9 cellular contexts compared by ENCODE assay signal in genomic region chr10:17226891-17227303, GRCh38. TPM values are rescaled to one million over a fixed set of nuclear protein-coding genes. Genes with fewer than 3 reads are reported as not detected.
DNase-seq lines count a peak whose midpoint lies in the region; ATAC-seq and TF ChIP-seq lines count a peak whose summit lies in the region.
"Had no signal": no experiment of that assay in that cellular context is flagged by ENCODE, and none has a peak within 500 bp of the region (broad histone marks: within the 10 kb centered on the region; RNA-seq: fewer than 3 reads in every experiment).

No MANE protein-coding gene starts in this region.

- H3K27me3 ChIP-seq in mesenchymal stem cell (ENCODE audit: control insufficient read depth in 1 of 2, insufficient read depth in 1 of 2, low read length in 2 of 2) (no peaks in the 10 kb centered on the region), upper lobe of right lung (no peaks in the 10 kb centered on the region)

- TF ChIP-seq CTCF in astrocyte of the cerebellum (IDR thresholded peaks at IDR 0.05; ENCODE audit: low read depth, low read length, missing control alignments) (no peak), upper lobe of right lung (IDR thresholded peaks at IDR 0.05) (no peak)

- peaks cover 28% of the 10 kb centered on the region for H3K36me3 Mint-ChIP-seq in activated T-cell treated with anti-CD3 and anti-CD28 coated beads, Interleukin-2, amount 50 U/mL, for 24 hours (ENCODE audit: low read depth)

- peak overlapping the region; percentile 85 for H3K4me3 Mint-ChIP-seq in activated T-cell treated with anti-CD3 and anti-CD28 coated beads, Interleukin-2, amount 50 U/mL, for 24 hours

- H2BK15ac ChIP-seq in mesenchymal stem cell (ENCODE audit: low read depth, poor library complexity, severe bottlenecking), result no peak overlapping the region

- H3K9me3 Mint-ChIP-seq in activated T-cell treated with anti-CD3 and anti-CD28 coated beads, Interleukin-2, amount 50 U/mL, for 24 hours, result no peaks in the 10 kb centered on the region

- no peak overlapping the region for H3K4ac ChIP-seq in mesenchymal stem cell (ENCODE audit: low read depth in 1 of 2, low read length in 2 of 2)

- H2AK5ac ChIP-seq in mesenchymal stem cell (ENCODE audit: low read length, severe bottlenecking), result peak overlapping the region; percentile 5

- peak overlapping the region; percentile 99 for H3K9ac ChIP-seq in mesenchymal stem cell (ENCODE audit: low read length)

- H4K91ac ChIP-seq in mesenchymal stem cell (ENCODE audit: low read length), result peak overlapping the region; percentile 85

- H3K27ac ChIP-seq in mesenchymal stem cell (ENCODE audit: low read length, poor library complexity, severe bottlenecking) (peak overlapping the region; percentile 100), upper lobe of right lung (peak overlapping the region; percentile 20)

- H3K9me3 ChIP-seq in mesenchymal stem cell (ENCODE audit: control insufficient read depth, low read length) (no peaks in the 10 kb centered on the region), upper lobe of right lung (no peaks in the 10 kb centered on the region)

- H3K27me3 Mint-ChIP-seq in activated T-cell treated with anti-CD3 and anti-CD28 coated beads, Interleukin-2, amount 50 U/mL, for 24 hours, result no peaks in the 10 kb centered on the region

- intact Hi-C loops in upper lobe of right lung (cut with DNase I), result no loop called here

- H3K4me1 ChIP-seq in mesenchymal stem cell (ENCODE audit: control insufficient read depth, insufficient read depth, low read depth, low read length) (peaks cover 7% of the 10 kb centered on the region), upper lobe of right lung (peaks cover 11% of the 10 kb centered on the region)

- H3K79me1 ChIP-seq in mesenchymal stem cell (replicated peaks; ENCODE audit: low read length, poor library complexity, severe bottlenecking), result peaks cover 9% of the 10 kb centered on the region

- peak overlapping the region; percentile 14 for H4K8ac ChIP-seq in mesenchymal stem cell (ENCODE audit: low read length)

- 80% methylated on average over 8 of the region's 8 CpGs for WGBS in mesenchymal stem cell

- H3K18ac ChIP-seq in mesenchymal stem cell (ENCODE audit: low read depth in 1 of 2, low read length in 2 of 2), result peak overlapping the region in 1 of 2 experiments; percentile 46

- H2AFZ ChIP-seq in mesenchymal stem cell (ENCODE audit: low read depth, low read length), result no peak overlapping the region

- peak overlapping the region; percentile 60 to 66 for H2BK12ac ChIP-seq in mesenchymal stem cell (ENCODE audit: low read length in 2 of 2)

- DNase-seq in activated T-cell treated with anti-CD3 and anti-CD28 coated beads, Interleukin-2, amount 50 U/mL, for 24 hours, result no peak
- DNase-seq in activated T-cell treated with anti-CD3 and anti-CD28 coated beads for 4 hours (no peak), astrocyte of the cerebellum (ENCODE audit: low read depth) (no peak), mesenchymal stem cell (no peak), upper lobe of right lung (no peak), KBM-7 (no peak), activated gamma-delta T cell treated with Interleukin-2 at 50 U/mL for 16 hours (no peak)
- DNase-seq: NCI-H146 had no signal

- no peak overlapping the region for H3K23ac ChIP-seq in mesenchymal stem cell (ENCODE audit: low read length in 2 of 2)

- H2BK120ac ChIP-seq in mesenchymal stem cell (ENCODE audit: low read depth, low read length), result no peak overlapping the region

- H3K36me3 ChIP-seq in mesenchymal stem cell (ENCODE audit: control insufficient read depth in 1 of 2, insufficient read depth in 2 of 2, low read depth in 1 of 2, low read length in 2 of 2) (peaks cover 15 to 23% of the 10 kb centered on the region in 2 experiments), upper lobe of right lung (peaks cover 13% of the 10 kb centered on the region)

- in situ Hi-C loops in astrocyte of the cerebellum (cut with HindIII; ENCODE audit: low sequenced_read_pairs) (no loop called here), KBM-7 (cut with MboI; ENCODE audit: low pct_unique_long_range_greater_than_20kb, low sequenced_read_pairs) (loop anchor here (25.0 kb wide), 1 partner anchor 340 kb away; no protein-coding TSS in a partner anchor)

- peak overlapping the region in 1 of 2 experiments; percentile 57 for H3K14ac ChIP-seq in mesenchymal stem cell (ENCODE audit: low read length in 2 of 2)

- H2BK5ac ChIP-seq in mesenchymal stem cell (ENCODE audit: low read depth, low read length, poor library complexity, severe bottlenecking), result no peak overlapping the region

- peak overlapping the region; percentile 91 for H3K27ac Mint-ChIP-seq in activated T-cell treated with anti-CD3 and anti-CD28 coated beads, Interleukin-2, amount 50 U/mL, for 24 hours

- H3K4me2 ChIP-seq in mesenchymal stem cell (ENCODE audit: low read length, poor library complexity, severe bottlenecking), result peak overlapping the region; percentile 47

- ATAC-seq in upper lobe of right lung (no peak), HG03457 (IDR thresholded peaks at IDR 0.05; ENCODE audit: unreplicated experiment) (no peak)

- H3K4me3 ChIP-seq in astrocyte of the cerebellum (ENCODE audit: low read depth, low read length) (peak overlapping the region; percentile 86), mesenchymal stem cell (ENCODE audit: insufficient read depth in 1 of 2, low read depth in 1 of 2, low read length in 2 of 2) (peak overlapping the region in 1 of 2 experiments; percentile 74), upper lobe of right lung (peak overlapping the region; percentile 90)

- H3K4me1 Mint-ChIP-seq in activated T-cell treated with anti-CD3 and anti-CD28 coated beads, Interleukin-2, amount 50 U/mL, for 24 hours (ENCODE audit: low read depth), result peaks cover 61% of the 10 kb centered on the region

RNA-seq across cellular contexts. Expression of gene VIM, which starts 1.1 kb away (rescaled TPM):
- polyA plus RNA-seq in mesenchymal stem cell (2013, experiment 1 of 2), result 5,108 TPM
- 5,084 TPM for polyA plus RNA-seq in mesenchymal stem cell (2013, experiment 2 of 2)
- 1,272 TPM for total RNA-seq in upper lobe of right lung

RNA-seq across cellular contexts. Expression of gene TRDMT1, which starts 25.4 kb away (rescaled TPM):
- 4.6 TPM for polyA plus RNA-seq in mesenchymal stem cell (2013, experiment 1 of 2)
- polyA plus RNA-seq in mesenchymal stem cell (2013, experiment 2 of 2), result 4.0 TPM
- 9.2 TPM for total RNA-seq in upper lobe of right lung
